20 cellular contexts compared by ENCODE assay signal in the genomic region with DNA sequence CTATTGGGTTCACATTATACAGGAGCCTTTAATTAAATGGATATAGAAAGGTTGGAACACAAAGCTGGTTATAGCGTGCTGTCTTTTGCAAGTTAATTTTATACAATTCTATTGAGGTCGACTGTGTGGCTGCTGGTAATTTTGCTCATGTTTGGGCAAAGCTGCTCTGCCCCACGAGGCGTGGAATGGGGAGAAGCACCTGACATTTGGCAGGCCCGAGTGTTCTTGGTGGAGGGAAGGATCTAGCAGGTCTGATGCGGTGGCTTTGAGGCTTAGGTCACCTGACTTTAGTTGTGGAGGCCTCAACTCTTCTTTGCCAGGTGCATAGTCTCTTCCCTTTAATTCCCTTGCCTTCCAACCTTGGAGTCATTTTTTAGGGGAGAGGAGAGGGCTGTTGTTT.
DNase-seq lines count a peak whose midpoint lies in the region; ATAC-seq and TF ChIP-seq lines count a peak whose summit lies in the region.
"Had no signal": no experiment of that assay in that cellular context is flagged by ENCODE, and none has a peak within 500 bp of the region (broad histone marks: within the 10 kb centered on the region; RNA-seq: fewer than 3 reads in every experiment).

No MANE protein-coding gene starts in this region.

- H3K27me3 ChIP-seq in muscle layer of colon (ENCODE audit: control insufficient read depth in 1 of 2, insufficient read depth in 2 of 2, low read length in 2 of 2): no peaks in the 10 kb centered on the region
- no peaks in the 10 kb centered on the region for H3K27me3 ChIP-seq in thoracic aorta (replicated peaks; ENCODE audit: insufficient read depth)
- H3K27me3 ChIP-seq: colonic mucosa had no signal

- TF ChIP-seq CTCF in C4-2B (conservative IDR thresholded peaks at IDR 0.05) (no peak), thoracic aorta (IDR thresholded peaks at IDR 0.05) (no peak), progenitor cell of endocrine pancreas (IDR thresholded peaks at IDR 0.05; ENCODE audit: unreplicated experiment) (no peak)

- H3K36me3 ChIP-seq in muscle layer of colon (ENCODE audit: insufficient read depth, low read length): peaks cover 27% of the 10 kb centered on the region
- H3K36me3 ChIP-seq in thoracic aorta: peaks cover 37% of the 10 kb centered on the region
- H3K36me3 ChIP-seq: colonic mucosa had no signal

- peaks cover 19% of the 10 kb centered on the region for H3K4me1 Mint-ChIP-seq in progenitor cell of endocrine pancreas (ENCODE audit: low read depth)

- no peak overlapping the region for H3K9ac ChIP-seq in muscle layer of colon (ENCODE audit: low read length)

- H3K9me3 ChIP-seq in muscle layer of colon (ENCODE audit: low read length) (no peaks in the 10 kb centered on the region), thoracic aorta (no peaks in the 10 kb centered on the region)
- H3K9me3 ChIP-seq: colonic mucosa had no signal

- H3K27ac Mint-ChIP-seq in progenitor cell of endocrine pancreas: no peak overlapping the region
- H3K27ac Mint-ChIP-seq: activated T-helper 17 cell treated with anti-CD3 and anti-CD28 coated beads, Interleukin-2, amount 50 U/mL, for 72 hours; H9 had no signal

- DNase-seq in thoracic aorta (ENCODE audit: low spot score) (no peak), progenitor cell of endocrine pancreas (ENCODE audit: low spot score, unreplicated experiment) (no peak), DMS53 treated with DMSO at 0.1 percent for 48 hours (lab: John Stamatoyannopoulos, UW; ENCODE audit: unreplicated experiment) (no peak), NCI-H774 (lab: John Stamatoyannopoulos, UW) (no peak)
- DNase-seq: activated CD4-positive, CD25-positive, alpha-beta regulatory T cell; activated CD8-positive, alpha-beta memory T cell treated with anti-CD3 and anti-CD28 coated beads for 24 hours; AML-193; colonic mucosa; H9; Kasumi-1; midbrain; NCI-H1436; NCI-H345; nucleus accumbens; small intestine; T-helper 2 cell had no signal

- H3K27me3 Mint-ChIP-seq in progenitor cell of endocrine pancreas: no peaks in the 10 kb centered on the region
- H3K27me3 Mint-ChIP-seq: activated T-helper 17 cell treated with anti-CD3 and anti-CD28 coated beads, Interleukin-2, amount 50 U/mL, for 72 hours had no signal

- peaks cover 3% of the 10 kb centered on the region for H3K36me3 Mint-ChIP-seq in progenitor cell of endocrine pancreas (ENCODE audit: insufficient read depth)

- no peak for ATAC-seq in thoracic aorta (ENCODE audit: insufficient number of reproducible peaks, low FRiP score, low read depth)
- ATAC-seq: activated T-helper 17 cell treated with anti-CD3 and anti-CD28 coated beads, Interleukin-2, amount 50 U/mL, for 72 hours had no signal

- H3K27ac ChIP-seq in C4-2B: peak overlapping the region; percentile 100
- peak overlapping the region; percentile 100 for H3K27ac ChIP-seq in angular gyrus (ENCODE audit: low read depth, low read length)
- H3K27ac ChIP-seq in muscle layer of colon (ENCODE audit: low read depth, low read length): peak overlapping the region; percentile 7
- peak overlapping the region; percentile 96 to 97 for H3K27ac ChIP-seq in thoracic aorta
- H3K27ac ChIP-seq: colonic mucosa had no signal

- H3K9me3 Mint-ChIP-seq in progenitor cell of endocrine pancreas (ENCODE audit: low read depth): no peaks in the 10 kb centered on the region
- H3K9me3 Mint-ChIP-seq: activated T-helper 17 cell treated with anti-CD3 and anti-CD28 coated beads, Interleukin-2, amount 50 U/mL, for 72 hours; H9 had no signal

- H3K4me3 ChIP-seq in muscle layer of colon (ENCODE audit: low read depth in 1 of 2, low read length in 2 of 2) (no peak overlapping the region), thoracic aorta (no peak overlapping the region)
- H3K4me3 ChIP-seq: colonic mucosa had no signal

- peaks cover 75% of the 10 kb centered on the region for H3K4me1 ChIP-seq in muscle layer of colon (ENCODE audit: insufficient read depth, low read length)
- peaks cover 94 to 96% of the 10 kb centered on the region in 2 donors for H3K4me1 ChIP-seq in thoracic aorta (ENCODE audit: control insufficient read depth in 1 of 2, low read depth in 2 of 2)

- H3K4me3 Mint-ChIP-seq in progenitor cell of endocrine pancreas (ENCODE audit: low read depth): no peak overlapping the region
- H3K4me3 Mint-ChIP-seq: activated T-helper 17 cell treated with anti-CD3 and anti-CD28 coated beads, Interleukin-2, amount 50 U/mL, for 72 hours; H9 had no signal

Comparison
In these comparisons a context has a peak if more than half of its experiments do, and no peak if none do; other contexts are left out.
1. H3K27ac ChIP-seq: peak in every context shown above with its lines; median percentile 100 in C4-2B; 100 in angular gyrus; 96 in thoracic aorta; 7 in muscle layer of colon.